Comparison of ENCODE assay signal across 26 cellular contexts in the genomic region with DNA sequence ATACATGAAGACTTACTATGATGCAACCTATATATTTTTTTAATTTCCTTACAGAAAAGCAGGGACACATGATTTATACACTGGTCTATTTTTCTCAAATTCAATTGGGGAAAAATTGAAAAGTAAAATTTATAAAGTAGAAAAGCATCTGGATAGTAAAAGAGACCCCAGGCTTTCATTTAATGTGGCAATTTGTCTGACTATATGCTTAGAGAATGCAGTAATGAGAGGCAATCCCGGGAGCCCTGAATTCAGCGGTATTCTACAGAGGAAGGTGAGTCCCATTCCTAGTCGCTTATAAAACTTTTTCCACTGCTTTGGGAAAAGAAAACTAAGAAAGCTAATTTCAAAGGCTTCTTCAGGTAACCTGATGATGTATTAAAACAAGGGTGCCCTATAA.
DNase-seq lines count a peak whose midpoint lies in the region; ATAC-seq, FAIRE-seq and TF ChIP-seq lines count a peak whose summit lies in the region.
"Had no signal": no experiment of that assay in that cellular context is flagged by ENCODE, and none has a peak within 500 bp of the region (broad histone marks: within the 10 kb centered on the region; RNA-seq: fewer than 3 reads in every experiment).

No MANE protein-coding gene starts in this region.

- H3K79me2 ChIP-seq in hepatocyte: no peaks in the 10 kb centered on the region
- no peaks in the 10 kb centered on the region for H3K79me2 ChIP-seq in neural progenitor cell (ENCODE audit: low read depth)

- H2BK120ac ChIP-seq in IMR-90 (ENCODE audit: low read depth, low read length): no peak overlapping the region; the same call in 1 of the 2 replicates

- no peak overlapping the region for H3K23ac ChIP-seq in IMR-90 (ENCODE audit: low read depth, low read length)

- H3K27me3 Mint-ChIP-seq in neural progenitor cell (ENCODE audit: insufficient read depth, low read depth): no peaks in the 10 kb centered on the region
- peaks cover 10% of the 10 kb centered on the region for H3K27me3 Mint-ChIP-seq in activated naive CD8-positive, alpha-beta T cell treated with anti-CD3 and anti-CD28 coated beads for 36 hours
- H3K27me3 Mint-ChIP-seq: CD4-positive, alpha-beta memory T cell; IgD-negative memory B cell had no signal

- 0 out of 2 replicates have a peak overlapping the region, but pooled peaks have one; percentile 4 for H3K14ac ChIP-seq in IMR-90 (replicated peaks; ENCODE audit: low read depth, low read length)

- H3K36me3 ChIP-seq in IMR-90 (ENCODE audit: control insufficient read depth, insufficient read depth, low read length) (no peaks in the 10 kb centered on the region), hepatocyte (replicated peaks; ENCODE audit: insufficient read depth, low read depth) (no peaks in the 10 kb centered on the region), neural progenitor cell (no peaks in the 10 kb centered on the region), suprapubic skin (no peaks in the 10 kb centered on the region)

- H3K4me1 ChIP-seq in IMR-90 (ENCODE audit: control insufficient read depth, insufficient read depth, low read length) (no peaks in the 10 kb centered on the region), hepatocyte (ENCODE audit: insufficient read depth) (peaks cover 7% of the 10 kb centered on the region), neural progenitor cell (peaks cover 19% of the 10 kb centered on the region), suprapubic skin (no peaks in the 10 kb centered on the region)

- BruUV-seq in IMR-90 (replicated peaks; lab: Mats Ljungman, UMichigan): no TSS peak

- H3K9me3 Mint-ChIP-seq in neural progenitor cell: no peaks in the 10 kb centered on the region
- H3K9me3 Mint-ChIP-seq in activated naive CD8-positive, alpha-beta T cell treated with anti-CD3 and anti-CD28 coated beads for 36 hours: no peaks in the 10 kb centered on the region
- H3K9me3 Mint-ChIP-seq: IgD-negative memory B cell had no signal

- in situ Hi-C loops in IMR-90 (cut with MboI; ENCODE audit: low sequenced_read_pairs): loop anchor here (5.0 to 25.0 kb wide), 4 partner anchors 382 to 1087 kb away; a partner anchor contains a TSS

- no peak overlapping the region for H2BK5ac ChIP-seq in IMR-90 (ENCODE audit: low read depth, low read length, poor library complexity, severe bottlenecking)

- no peak overlapping the region for H3K4me3 Mint-ChIP-seq in neural progenitor cell
- H3K4me3 Mint-ChIP-seq in activated naive CD8-positive, alpha-beta T cell treated with anti-CD3 and anti-CD28 coated beads for 36 hours: no peak overlapping the region
- H3K4me3 Mint-ChIP-seq: CD4-positive, alpha-beta memory T cell; IgD-negative memory B cell had no signal

- TF ChIP-seq POLR2A in H54 (IDR thresholded peaks at IDR 0.05; ENCODE audit: low read depth, low read length) (no peak), IMR-90 (IDR thresholded peaks at IDR 0.05; ENCODE audit: low read depth, low read length) (no peak), suprapubic skin (IDR thresholded peaks at IDR 0.05) (no peak)

- H2AK9ac ChIP-seq in IMR-90 (replicated peaks; ENCODE audit: low read depth, low read length, poor library complexity): no peak overlapping the region

- H3K27me3 ChIP-seq in IMR-90 (ENCODE audit: control insufficient read depth, insufficient read depth, low read length) (no peaks in the 10 kb centered on the region), hepatocyte (no peaks in the 10 kb centered on the region), neural progenitor cell (no peaks in the 10 kb centered on the region), suprapubic skin (no peaks in the 10 kb centered on the region)

- H3K9me1 ChIP-seq in IMR-90 (ENCODE audit: insufficient read depth, low read length): no peaks in the 10 kb centered on the region

- no peak overlapping the region for H2AK5ac ChIP-seq in IMR-90 (ENCODE audit: low read depth, low read length)

- dilution Hi-C loops in IMR-90 (cut with HindIII; ENCODE audit: low sequenced_read_pairs, unreplicated experiment): no loop called here

- intact Hi-C loops in IMR-90 (cut with micrococcal nuclease): loop anchor here (5.0 to 10.0 kb wide), 4 partner anchors 375 to 1607 kb away; no protein-coding TSS in a partner anchor

- no peaks in the 10 kb centered on the region for H3K36me3 Mint-ChIP-seq in neural progenitor cell
- H3K36me3 Mint-ChIP-seq in activated naive CD8-positive, alpha-beta T cell treated with anti-CD3 and anti-CD28 coated beads for 36 hours: no peaks in the 10 kb centered on the region
- H3K36me3 Mint-ChIP-seq: CD4-positive, alpha-beta memory T cell; IgD-negative memory B cell had no signal

- no peak overlapping the region for H4K8ac ChIP-seq in IMR-90 (ENCODE audit: low read depth in 2 of 2, low read length in 2 of 2)

- H3K4me3 ChIP-seq in IMR-90 (ENCODE audit: insufficient read depth, low read depth, low read length) (no peak overlapping the region), hepatocyte (no peak overlapping the region), neural progenitor cell (no peak overlapping the region), suprapubic skin (no peak overlapping the region)
- H3K4me3 ChIP-seq: A549, GM23248 had no signal

- H3K4ac ChIP-seq in IMR-90 (ENCODE audit: low read depth, low read length): no peak overlapping the region

- H3K56ac ChIP-seq in IMR-90 (ENCODE audit: extremely low read depth, insufficient read depth, low read length): no peak overlapping the region

- H3K9ac ChIP-seq in IMR-90 (ENCODE audit: low read depth, low read length) (no peak overlapping the region), neural progenitor cell (no peak overlapping the region)
- H3K9ac ChIP-seq: GM23248 had no signal

- FAIRE-seq in H54 (lab: Jason Lieb, UNC): peak; percentile 6
- FAIRE-seq: A549 had no signal

- H3K18ac ChIP-seq in IMR-90 (ENCODE audit: low read depth, low read length): no peak overlapping the region

- H3K4me2 ChIP-seq in IMR-90 (ENCODE audit: low read depth, low read length) (no peak overlapping the region), hepatocyte (no peak overlapping the region), neural progenitor cell (peak overlapping the region; percentile 1)
- H3K4me2 ChIP-seq: A549 had no signal

- H3K27ac ChIP-seq in IMR-90 (ENCODE audit: insufficient read depth, low read length) (no peak overlapping the region), hepatocyte (peak overlapping the region; percentile 4), neural progenitor cell (no peak overlapping the region), suprapubic skin (no peak overlapping the region)
- H3K27ac ChIP-seq: GM23248 had no signal

- no peak overlapping the region for H3K27ac Mint-ChIP-seq in neural progenitor cell
- H3K27ac Mint-ChIP-seq in activated naive CD8-positive, alpha-beta T cell treated with anti-CD3 and anti-CD28 coated beads for 36 hours: no peak overlapping the region
- H3K27ac Mint-ChIP-seq: CD4-positive, alpha-beta memory T cell; IgD-negative memory B cell had no signal

- no peak for TF ChIP-seq EP300 in suprapubic skin (IDR thresholded peaks at IDR 0.05)

- POLR2A ChIA-PET in IMR-90 (lab: Charles Lee; ENCODE audit: unreplicated experiment): no interaction called here

- H3K79me1 ChIP-seq in IMR-90 (ENCODE audit: low read depth in 1 of 2, low read length in 2 of 2): no peaks in the 10 kb centered on the region

- DNase-seq in H54 (ENCODE audit: insufficient read length, low spot score) (no peak), IMR-90 (no peak), hepatocyte (ENCODE audit: low spot score) (no peak), neural progenitor cell (ENCODE audit: low spot score) (no peak), suprapubic skin (ENCODE audit: low spot score in 2 of 2) (no peak), NCI-H510A (lab: John Stamatoyannopoulos, UW) (no peak)
- no peak for DNase-seq in activated naive CD8-positive, alpha-beta T cell treated with anti-CD3 and anti-CD28 coated beads for 36 hours
- DNase-seq: C1 segment of cervical spinal cord; CD4-positive, alpha-beta memory T cell; COR-L47; DMS53; GM23248; HCEC 1CT; NCI-H1092; NCI-H1417 treated with DMSO at 0.1 percent for 48 hours; NCI-H1694 treated with DMSO at 0.1 percent for 48 hours; NCI-H2081; NCI-H446; NCI-H526; NCI-H82; NK-92 treated with Interleukin-12 subunit alpha and Interleukin-12 subunit beta, amount 100 ng/mL, for 24 hours; PC-3; Right ventricle myocardium superior; RPMI8226 had no signal

- no peaks in the 10 kb centered on the region for H3K9me2 ChIP-seq in hepatocyte (replicated peaks; ENCODE audit: insufficient read depth)

- peak overlapping the region; percentile 63; the same call in 1 of the 2 replicates for H4K91ac ChIP-seq in IMR-90 (ENCODE audit: insufficient read depth, low read depth, low read length)

- ATAC-seq in IMR-90 (ENCODE audit: low read depth): no peak
- ATAC-seq: A549, PC-3 had no signal

- H4K20me1 ChIP-seq in IMR-90 (ENCODE audit: insufficient read depth, low read length) (no peaks in the 10 kb centered on the region), hepatocyte (ENCODE audit: insufficient read depth, poor library complexity, severe bottlenecking) (no peaks in the 10 kb centered on the region), neural progenitor cell (ENCODE audit: low read depth) (no peaks in the 10 kb centered on the region)

- TF ChIP-seq CTCF in IMR-90 (conservative IDR thresholded peaks at IDR 0.05; ENCODE audit: low read depth, low read length): no peak
- no peak for TF ChIP-seq CTCF in hepatocyte (IDR thresholded peaks at IDR 0.05; ENCODE audit: poor library complexity)
- TF ChIP-seq CTCF in neural progenitor cell (IDR thresholded peaks at IDR 0.05): no peak
- no peak for TF ChIP-seq CTCF in suprapubic skin (IDR thresholded peaks at IDR 0.05)

- no peak overlapping the region for H2AFZ ChIP-seq in IMR-90 (replicated peaks; ENCODE audit: low read length, poor library complexity)
- no peak overlapping the region for H2AFZ ChIP-seq in hepatocyte
- no peak overlapping the region for H2AFZ ChIP-seq in neural progenitor cell (replicated peaks)
- H2AFZ ChIP-seq: GM23248 had no signal

- H3K4me1 Mint-ChIP-seq in neural progenitor cell: peaks cover 19% of the 10 kb centered on the region
- no peaks in the 10 kb centered on the region for H3K4me1 Mint-ChIP-seq in activated naive CD8-positive, alpha-beta T cell treated with anti-CD3 and anti-CD28 coated beads for 36 hours
- H3K4me1 Mint-ChIP-seq: CD4-positive, alpha-beta memory T cell; IgD-negative memory B cell had no signal

- WGBS in IMR-90 (ENCODE audit: extremely low coverage in 2 of 2, insufficient read length in 1 of 2), 2 experiments: no CpG with 5 or more reads among the region's 3 CpGs
- WGBS in hepatocyte (ENCODE audit: low lambda C conversion rate, missing lambda C conversion rate): 40% methylated on average over 3 of the region's 3 CpGs
- 85% methylated on average over 3 of the region's 3 CpGs for WGBS in suprapubic skin

- H3K9me3 ChIP-seq in IMR-90 (ENCODE audit: control insufficient read depth, insufficient read depth, low read length): no peaks in the 10 kb centered on the region
- H3K9me3 ChIP-seq in hepatocyte (ENCODE audit: low read depth): no peaks in the 10 kb centered on the region
- no peaks in the 10 kb centered on the region for H3K9me3 ChIP-seq in neural progenitor cell (ENCODE audit: low read depth)
- no peaks in the 10 kb centered on the region for H3K9me3 ChIP-seq in suprapubic skin
- H3K9me3 ChIP-seq: A549 had no signal

- H3F3A ChIP-seq in neural progenitor cell (ENCODE audit: low read depth): peaks cover 6% of the 10 kb centered on the region

- H4K5ac ChIP-seq in IMR-90 (ENCODE audit: low read depth, low read length): peak overlapping the region; percentile 6; the same call in 1 of the 2 replicates

- CTCF ChIA-PET in IMR-90 (lab: Yijun Ruan, JAX): interaction anchor here (0.6 kb wide), 1 partner anchor 1083 kb away, joined by 3 read pairs; no protein-coding TSS in a partner anchor

- TF ChIP-seq RAD21 in IMR-90 (IDR thresholded peaks at IDR 0.05; ENCODE audit: low read length): no peak

- H2BK20ac ChIP-seq in IMR-90 (ENCODE audit: low read depth, low read length): peak overlapping the region; percentile 61; the same call in 1 of the 2 replicates

- H2BK15ac ChIP-seq in IMR-90 (ENCODE audit: low read depth, low read length): peak overlapping the region; percentile 21; the same call in 1 of the 3 replicates
